ENCODE assay signal across 24 cellular contexts in genomic region chr1:228411548-228412430, GRCh38. TPM values are rescaled to one million over a fixed set of nuclear protein-coding genes. Genes with fewer than 3 reads are reported as not detected.
A peak's percentile ranks its signal among the peaks of the same experiment; 100 is the strongest.
DNase-seq lines count a peak whose midpoint lies in the region; ATAC-seq, FAIRE-seq and TF ChIP-seq lines count a peak whose summit lies in the region.
"Had no signal": no experiment of that assay in that cellular context is flagged by ENCODE, and none has a peak within 500 bp of the region (broad histone marks: within the 10 kb centered on the region; RNA-seq: fewer than 3 reads in every experiment).

No MANE protein-coding gene starts in this region.

- H3K9me3 ChIP-seq in T-helper 17 cell (ENCODE audit: control insufficient read depth, low read length, poor library complexity, severe bottlenecking) (no peaks in the 10 kb centered on the region), H1 (ENCODE audit: insufficient read depth in 2 of 2, low read depth in 1 of 2, low read length in 1 of 2) (no peaks in the 10 kb centered on the region), neuronal stem cell (replicated peaks in 1 of 2; ENCODE audit: control insufficient read depth in 2 of 2, insufficient read depth in 1 of 2, low read depth in 1 of 2, low read length in 2 of 2) (peaks cover 0 to 3% of the 10 kb centered on the region in 2 donors), upper lobe of right lung (no peaks in the 10 kb centered on the region)
- H3K9me3 ChIP-seq: BE2C, Caco-2 had no signal

- H3K36me3 Mint-ChIP-seq in T-helper 17 cell (ENCODE audit: low read depth): no peaks in the 10 kb centered on the region
- no peaks in the 10 kb centered on the region for H3K36me3 Mint-ChIP-seq in activated naive CD4-positive, alpha-beta T cell treated with anti-CD3 and anti-CD28 coated beads for 36 hours (ENCODE audit: low read depth)
- H3K36me3 Mint-ChIP-seq: CD4-positive, CD25-positive, alpha-beta regulatory T cell; IgD-negative memory B cell had no signal

- no peak overlapping the region for H2BK20ac ChIP-seq in H1 (ENCODE audit: low read length)

- H3K4me3 Mint-ChIP-seq in T-helper 17 cell: no peak overlapping the region
- no peak overlapping the region for H3K4me3 Mint-ChIP-seq in activated naive CD4-positive, alpha-beta T cell treated with anti-CD3 and anti-CD28 coated beads for 36 hours
- H3K4me3 Mint-ChIP-seq: GM23338 had no signal

- H3K4me3 ChIP-seq in H1 (ENCODE audit: extremely low read depth in 1 of 4, insufficient read depth in 2 of 4, low read depth in 3 of 4, low read length in 4 of 4) (no peak overlapping the region), neuronal stem cell (ENCODE audit: low read length in 2 of 2) (no peak overlapping the region), upper lobe of right lung (no peak overlapping the region)
- H3K4me3 ChIP-seq: GM23338 had no signal

- H4K5ac ChIP-seq in H1 (ENCODE audit: insufficient read length, low read depth, low read length): no peak overlapping the region

- peaks cover 1 to 29% (median 18%) of the 10 kb centered on the region in 4 experiments for H3K27me3 ChIP-seq in H1 (replicated peaks in 1 of 4; ENCODE audit: control insufficient read depth in 3 of 4, extremely low read depth in 1 of 4, insufficient read depth in 3 of 4, low read length in 3 of 4)
- H3K27me3 ChIP-seq in neuronal stem cell (ENCODE audit: control insufficient read depth in 3 of 3, insufficient read depth in 3 of 3, low read depth in 1 of 3, low read length in 3 of 3): peaks cover 0 to 6% (median 0%) of the 10 kb centered on the region in 3 experiments
- H3K27me3 ChIP-seq in upper lobe of right lung: peaks cover 14% of the 10 kb centered on the region
- H3K27me3 ChIP-seq: BE2C had no signal

- POLR2A ChIA-PET in H1 (lab: Charles Lee; ENCODE audit: partially characterized antibody): interaction anchor here (1.2 to 2.4 kb wide), 3 partner anchors 9 to 46 kb away, joined by 3 to 10 read pairs (median 7); a partner anchor contains a TSS

- TF ChIP-seq RAD21 in H1 (IDR thresholded peaks at IDR 0.05 in 1 of 2, conservative IDR thresholded peaks at IDR 0.05 in 1 of 2; ENCODE audit: low read depth in 2 of 2, low read length in 2 of 2): no peak

- no peak overlapping the region for H2AK5ac ChIP-seq in H1 (ENCODE audit: low read depth, low read length)
- no peak overlapping the region for H2AK5ac ChIP-seq in neuronal stem cell (ENCODE audit: low read depth, low read length)

- H3K4me1 Mint-ChIP-seq in T-helper 17 cell: peaks cover 17% of the 10 kb centered on the region
- H3K4me1 Mint-ChIP-seq in activated naive CD4-positive, alpha-beta T cell treated with anti-CD3 and anti-CD28 coated beads for 36 hours (ENCODE audit: low read depth): peaks cover 14% of the 10 kb centered on the region

- no peaks in the 10 kb centered on the region; a peak in 1 of 4 replicates for H3K79me2 ChIP-seq in H1 (ENCODE audit: control insufficient read depth in 1 of 2, insufficient read depth in 2 of 2, low read length in 2 of 2)

- no peak overlapping the region for H2BK5ac ChIP-seq in H1 (ENCODE audit: low read depth, low read length)
- H2BK5ac ChIP-seq in neuronal stem cell (ENCODE audit: low read length): no peak overlapping the region

- no peak overlapping the region for H2BK120ac ChIP-seq in H1 (replicated peaks; ENCODE audit: low read depth, low read length)
- no peak overlapping the region for H2BK120ac ChIP-seq in neuronal stem cell (ENCODE audit: low read depth, low read length)

- H3K14ac ChIP-seq in H1 (ENCODE audit: insufficient read length) (no peak overlapping the region), neuronal stem cell (ENCODE audit: low read length) (no peak overlapping the region)

- no peak overlapping the region for H4K91ac ChIP-seq in H1 (replicated peaks; ENCODE audit: insufficient read length, low read length)
- H4K91ac ChIP-seq in neuronal stem cell (ENCODE audit: low read depth, low read length, poor library complexity): no peak overlapping the region

- H3K4ac ChIP-seq in H1 (replicated peaks; ENCODE audit: insufficient read length, low read depth, low read length) (no peak overlapping the region), neuronal stem cell (ENCODE audit: low read length) (no peak overlapping the region)

- H3K27ac Mint-ChIP-seq in T-helper 17 cell: peak overlapping the region; percentile 75
- H3K27ac Mint-ChIP-seq in activated naive CD4-positive, alpha-beta T cell treated with anti-CD3 and anti-CD28 coated beads for 36 hours: no peak overlapping the region
- H3K27ac Mint-ChIP-seq: CD4-positive, CD25-positive, alpha-beta regulatory T cell; GM23338 had no signal

- H3K23ac ChIP-seq in H1 (ENCODE audit: insufficient read length): no peak overlapping the region
- H3K23ac ChIP-seq in neuronal stem cell (ENCODE audit: low read depth, low read length, poor library complexity): no peak overlapping the region

- TF ChIP-seq POLR2A in H1 (IDR thresholded peaks at IDR 0.05; ENCODE audit: control extremely low read depth in 1 of 2, low read depth in 2 of 2, low read length in 2 of 2): no peak

- H3K23me2 ChIP-seq in H1 (ENCODE audit: low read depth, low read length): peaks cover 16% of the 10 kb centered on the region

- no peaks in the 10 kb centered on the region for H3K36me3 ChIP-seq in H1 (ENCODE audit: control insufficient read depth in 2 of 4, insufficient read depth in 4 of 4, low read length in 3 of 4)
- H3K36me3 ChIP-seq in neuronal stem cell (replicated peaks in 1 of 2; ENCODE audit: control insufficient read depth in 2 of 2, insufficient read depth in 2 of 2, low read length in 2 of 2): peaks cover 16 to 21% of the 10 kb centered on the region in 2 donors
- no peaks in the 10 kb centered on the region for H3K36me3 ChIP-seq in upper lobe of right lung
- H3K36me3 ChIP-seq: BE2C had no signal

- H3K79me1 ChIP-seq in H1 (ENCODE audit: low read depth, low read length) (no peaks in the 10 kb centered on the region; the same call in 1 of the 2 replicates), neuronal stem cell (ENCODE audit: low read depth, low read length) (peaks cover 5% of the 10 kb centered on the region)

- TF ChIP-seq EP300 in H1 (IDR thresholded peaks at IDR 0.05; ENCODE audit: borderline replicate concordance in 1 of 2, low read depth in 2 of 2, low read length in 2 of 2): no peak

- H3K18ac ChIP-seq in H1 (ENCODE audit: extremely low read depth, low read length) (no peak overlapping the region), neuronal stem cell (ENCODE audit: low read length) (no peak overlapping the region)

- FAIRE-seq in H1 (lab: Jason Lieb, UNC): no peak
- FAIRE-seq: A204.1, D721Med, G401.6, GM12892, GM18507, HTR-8/SVneo had no signal

- H3K9me3 Mint-ChIP-seq in activated naive CD4-positive, alpha-beta T cell treated with anti-CD3 and anti-CD28 coated beads for 36 hours: no peaks in the 10 kb centered on the region
- H3K9me3 Mint-ChIP-seq: CD4-positive, CD25-positive, alpha-beta regulatory T cell; GM23338; IgD-negative memory B cell had no signal

- no peak for DNase-seq in T-helper 17 cell
- no peak for DNase-seq in H1 (ENCODE audit: low read depth in 1 of 2, low spot score in 2 of 2)
- DNase-seq in neuronal stem cell (ENCODE audit: low spot score): no peak
- peak; percentile 25 for DNase-seq in upper lobe of right lung
- DNase-seq in omental fat pad (ENCODE audit: low spot score): no peak
- DNase-seq in activated naive CD4-positive, alpha-beta T cell treated with anti-CD3 and anti-CD28 coated beads for 36 hours: no peak
- DNase-seq: ACHN; BE2C; C1 segment of cervical spinal cord; Caco-2; CD4-positive, CD25-positive, alpha-beta regulatory T cell; H7; KG1 had no signal

- no peak for TF ChIP-seq CTCF in H1 (IDR thresholded peaks at IDR 0.05; ENCODE audit: control extremely low read depth in 1 of 3, insufficient read depth in 1 of 3, low read depth in 1 of 3, low read length in 3 of 3)
- no peak for TF ChIP-seq CTCF in upper lobe of right lung (IDR thresholded peaks at IDR 0.05)
- TF ChIP-seq CTCF in omental fat pad (IDR thresholded peaks at IDR 0.05): no peak

- H4K8ac ChIP-seq in H1 (ENCODE audit: extremely low read depth, insufficient read depth, low read length): no peak overlapping the region
- no peak overlapping the region for H4K8ac ChIP-seq in neuronal stem cell (ENCODE audit: low read depth, low read length)

- 0 out of 2 replicates have a peak overlapping the region, but pooled peaks have one; percentile 68 for H2BK12ac ChIP-seq in H1 (ENCODE audit: low read depth, low read length)
- H2BK12ac ChIP-seq in neuronal stem cell (ENCODE audit: low read length): no peak overlapping the region

- no peak overlapping the region for H3K9ac ChIP-seq in H1 (replicated peaks in 1 of 4; ENCODE audit: extremely low read depth in 1 of 4, low read depth in 3 of 4, low read length in 3 of 4)
- H3K9ac ChIP-seq in neuronal stem cell (ENCODE audit: low read depth, low read length, poor library complexity): peak overlapping the region; percentile 47

- H3K4me2 ChIP-seq in H1 (ENCODE audit: insufficient read depth in 1 of 2, low read depth in 2 of 2, low read length in 2 of 2) (no peak overlapping the region), neuronal stem cell (ENCODE audit: insufficient read depth, low read length, poor library complexity, severe bottlenecking) (no peak overlapping the region)
- H3K4me2 ChIP-seq: GM23338 had no signal

- CTCF ChIA-PET in H1 (lab: Charles Lee; ENCODE audit: partially characterized antibody): interaction anchor here (0.8 to 1.3 kb wide), 4 partner anchors 8 to 44 kb away, joined by 3 to 6 read pairs (median 3); no protein-coding TSS in a partner anchor
- CTCF ChIA-PET in activated naive CD4-positive, alpha-beta T cell treated with anti-CD3 and anti-CD28 coated beads for 36 hours (lab: Charles Lee): interaction anchor here (0.6 to 1.3 kb wide), 2 partner anchors 11 to 80 kb away, joined by 3 to 5 read pairs; no protein-coding TSS in a partner anchor

- intact Hi-C loops in upper lobe of right lung (cut with DNase I): no loop called here
- intact Hi-C loops in activated naive CD4-positive, alpha-beta T cell treated with anti-CD3 and anti-CD28 coated beads for 36 hours (cut with micrococcal nuclease): no loop called here

- peaks cover 14 to 20% of the 10 kb centered on the region in 2 experiments for H4K20me1 ChIP-seq in H1 (replicated peaks in 1 of 2; ENCODE audit: control insufficient read depth in 1 of 2, insufficient read depth in 2 of 2, low read length in 2 of 2)

- peaks cover 10% of the 10 kb centered on the region for H3K27me3 Mint-ChIP-seq in T-helper 17 cell
- H3K27me3 Mint-ChIP-seq in activated naive CD4-positive, alpha-beta T cell treated with anti-CD3 and anti-CD28 coated beads for 36 hours (ENCODE audit: low read depth): peaks cover 5% of the 10 kb centered on the region

- no peak overlapping the region for H3K27ac ChIP-seq in H1 (ENCODE audit: low read depth, low read length)
- H3K27ac ChIP-seq in neuronal stem cell (replicated peaks; ENCODE audit: low read length): no peak overlapping the region
- H3K27ac ChIP-seq in upper lobe of right lung: no peak overlapping the region

- WGBS in H1 (ENCODE audit: extremely low coverage in 1 of 2, insufficient coverage in 1 of 2, insufficient read length in 1 of 2, insufficient replicate concordance in 2 of 2, low coverage in 1 of 2, low lambda C conversion rate in 2 of 2, missing lambda C conversion rate in 1 of 2), 2 experiments: 88% methylated on average over 9 of the region's 9 CpGs; no CpG with 5 or more reads in 1 of the 2 experiments
- no CpG with 5 or more reads among the region's 9 CpGs for WGBS in neuronal stem cell (ENCODE audit: extremely low coverage in 2 of 2, insufficient read length in 2 of 2, insufficient replicate concordance in 1 of 2), 2 donors

- H3K56ac ChIP-seq in H1 (replicated peaks; ENCODE audit: insufficient read length, low read depth, low read length): no peak overlapping the region

- no peak overlapping the region for H2AFZ ChIP-seq in H1 (ENCODE audit: low read length)
- no peak overlapping the region for H2AFZ ChIP-seq in neuronal stem cell (ENCODE audit: low read length)
- H2AFZ ChIP-seq: GM23338 had no signal

- H2BK15ac ChIP-seq in H1 (ENCODE audit: low read length): no peak overlapping the region
- H2BK15ac ChIP-seq in neuronal stem cell (ENCODE audit: low read length): no peak overlapping the region

- H3K4me1 ChIP-seq in H1 (replicated peaks in 1 of 4; ENCODE audit: control insufficient read depth in 3 of 4, insufficient read depth in 4 of 4, low read length in 3 of 4) (peaks cover 7 to 13% (median 9%) of the 10 kb centered on the region in 4 experiments), neuronal stem cell (ENCODE audit: control insufficient read depth in 2 of 2, insufficient read depth in 1 of 2, low read depth in 1 of 2, low read length in 2 of 2) (peaks cover 5 to 22% of the 10 kb centered on the region in 2 donors), upper lobe of right lung (peaks cover 12% of the 10 kb centered on the region)
- H3K4me1 ChIP-seq: BE2C had no signal

- ATAC-seq in T-helper 17 cell: no peak
- ATAC-seq in upper lobe of right lung: no peak
- ATAC-seq in GM18511 (IDR thresholded peaks at IDR 0.05; ENCODE audit: unreplicated experiment): no peak
- no peak for ATAC-seq in HG02588 (IDR thresholded peaks at IDR 0.05; ENCODE audit: unreplicated experiment)
- ATAC-seq in omental fat pad (ENCODE audit: low FRiP score): no peak
- ATAC-seq: GM23338, HCT116 had no signal

RNA-seq across cellular contexts. Expression of gene TRIM17, which starts 4.9 kb away (rescaled TPM):
- 1 to 10 TPM in 1 of 2 donors, under 1 TPM in 1; 0.47 to 2.0 TPM for total RNA-seq in T-helper 17 cell
- 2.2 and 2.3 TPM in 2 replicates for total RNA-seq in H1 (2021; fragmentation: NEBNext Ultra II Directional; extraction: Animal tissue kit (Norgen Biotek cat#: 25700))
- 1.0 and 1.1 TPM in 2 replicates for polyA plus RNA-seq in H1 (2011; rRNA removed)
- 1.0 TPM for polyA plus RNA-seq in H1 (2011; cell fraction: cytosol; rRNA removed)
- polyA plus RNA-seq in H1 (2011; cell fraction: nucleus; rRNA removed): 5.9 TPM
- polyA plus RNA-seq in H1 (2012, experiment 1 of 2): 1.3 to 2.3 TPM (median 1.9 TPM) in 4 replicates
- polyA plus RNA-seq in H1 (2012, experiment 2 of 2): 0.63 TPM
- 0.97 TPM for polyA plus RNA-seq in H1 (2013, experiment 1 of 2)
- 0.75 TPM for polyA plus RNA-seq in H1 (2013, experiment 2 of 2)
- polyA minus RNA-seq in H1 (2011; rRNA and poly(A)+ RNA removed): 1.00 and 1.5 TPM in 2 replicates
- not detected for polyA minus RNA-seq in H1 (2011; cell fraction: cytosol; rRNA and poly(A)+ RNA removed)
- 3.3 TPM for polyA minus RNA-seq in H1 (2011; cell fraction: nucleus; rRNA and poly(A)+ RNA removed)
- polyA plus RNA-seq in neuronal stem cell (2013, experiment 1 of 2): 4.1 TPM
- polyA plus RNA-seq in neuronal stem cell (2013, experiment 2 of 2): 3.7 TPM
- total RNA-seq in upper lobe of right lung: 2.6 TPM
- 1 to 10 TPM in 2 of 4 donors, under 1 TPM in 1, not detected in 1; 0.96 to 3.3 (median 1.7) TPM for total RNA-seq in omental fat pad
- 1 to 10 TPM; 1.0 to 1.2 TPM for total RNA-seq in activated naive CD4-positive, alpha-beta T cell treated with anti-CD3 and anti-CD28 coated beads for 36 hours
- polyA plus RNA-seq: IgD-negative memory B cell had no signal

RNA-seq across cellular contexts. Expression of gene TRIM11, which starts 5.2 kb away (rescaled TPM):
- total RNA-seq in T-helper 17 cell (10 to 100 TPM; 35.5 to 52.5 TPM), upper lobe of right lung (22.8 TPM), omental fat pad (10 to 100 TPM; 11.3 to 23.5 (median 15.8) TPM)
- 31.3 and 32.1 TPM in 2 replicates for total RNA-seq in H1 (2021; fragmentation: NEBNext Ultra II Directional; extraction: Animal tissue kit (Norgen Biotek cat#: 25700))
- polyA plus RNA-seq in H1 (2011; rRNA removed): 11.1 and 19.6 TPM in 2 replicates
- 15.2 TPM for polyA plus RNA-seq in H1 (2011; cell fraction: cytosol; rRNA removed)
- 41.2 TPM for polyA plus RNA-seq in H1 (2011; cell fraction: nucleus; rRNA removed)
- 20.6 to 26.0 TPM (median 22.5 TPM) in 4 replicates for polyA plus RNA-seq in H1 (2012, experiment 1 of 2)
- polyA plus RNA-seq in H1 (2012, experiment 2 of 2): 18.9 TPM
- polyA plus RNA-seq in H1 (2013, experiment 1 of 2): 15.4 TPM
- 15.5 TPM for polyA plus RNA-seq in H1 (2013, experiment 2 of 2)
- polyA minus RNA-seq in H1 (2011; rRNA and poly(A)+ RNA removed): 18.6 and 18.8 TPM in 2 replicates
- polyA minus RNA-seq in H1 (2011; cell fraction: cytosol; rRNA and poly(A)+ RNA removed): 17.7 TPM
- 32.8 TPM for polyA minus RNA-seq in H1 (2011; cell fraction: nucleus; rRNA and poly(A)+ RNA removed)
- polyA plus RNA-seq in neuronal stem cell (2013, experiment 1 of 2): 13.5 TPM
- 13.3 TPM for polyA plus RNA-seq in neuronal stem cell (2013, experiment 2 of 2)
- 10 to 100 TPM; 26.0 to 27.5 TPM for total RNA-seq in activated naive CD4-positive, alpha-beta T cell treated with anti-CD3 and anti-CD28 coated beads for 36 hours
